9 cellular contexts compared by ENCODE assay signal in the genomic region with DNA sequence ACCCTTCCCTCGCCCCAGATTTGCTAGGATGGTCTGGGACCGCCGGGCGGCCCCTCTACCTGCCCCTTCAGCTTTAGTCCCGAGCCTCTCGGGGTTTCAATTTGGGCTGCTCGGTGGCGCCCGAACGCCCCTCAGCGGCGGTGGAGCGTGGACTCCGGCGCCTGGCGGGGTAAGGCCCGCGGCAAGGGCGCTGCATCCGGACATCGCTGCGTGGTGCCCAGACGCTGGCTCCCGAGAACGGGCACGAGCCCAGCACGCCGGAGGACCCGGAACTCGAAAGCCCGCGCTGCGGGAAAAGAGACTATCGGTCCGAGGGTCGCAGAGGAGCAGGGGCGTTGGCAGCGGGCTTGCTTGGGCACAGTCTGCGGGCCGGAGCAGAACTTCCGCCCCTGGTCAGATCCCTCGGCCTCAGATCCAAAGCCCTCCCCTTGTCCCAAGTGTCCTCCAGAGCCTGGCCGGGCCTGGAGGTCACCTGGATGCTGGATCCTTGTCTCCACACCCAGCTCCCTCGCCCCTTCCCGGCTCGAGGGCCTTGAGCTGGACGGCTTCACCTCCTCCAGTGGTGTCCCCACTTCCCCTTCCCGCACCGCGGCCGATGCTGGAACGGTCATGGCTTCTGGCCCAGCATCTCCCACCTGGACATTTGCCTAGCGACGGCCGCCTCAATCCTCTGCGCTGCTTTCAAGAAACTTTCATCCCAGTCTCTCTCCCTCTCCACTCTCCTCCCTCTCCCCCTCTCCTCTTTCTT. TPM values are rescaled to one million over a fixed set of nuclear protein-coding genes. Genes with fewer than 3 reads are reported as not detected.
DNase-seq lines count a peak whose midpoint lies in the region; ATAC-seq and TF ChIP-seq lines count a peak whose summit lies in the region.
"Had no signal": no experiment of that assay in that cellular context is flagged by ENCODE, and none has a peak within 500 bp of the region (broad histone marks: within the 10 kb centered on the region; RNA-seq: fewer than 3 reads in every experiment).

No MANE protein-coding gene starts in this region.

- no peak overlapping the region for H3K27ac ChIP-seq in CD4-positive, alpha-beta memory T cell (ENCODE audit: low read depth, low read length)
- no peak overlapping the region for H3K27ac ChIP-seq in A673 (ENCODE audit: low read depth, low read length, poor library complexity, severe bottlenecking)

- peak; percentile 23 for ATAC-seq in HG02981 (IDR thresholded peaks at IDR 0.05; ENCODE audit: unreplicated experiment)
- no peak for ATAC-seq in central memory CD8-positive, alpha-beta T cell (replicated peaks; ENCODE audit: extremely low read depth, poor library complexity, severe bottlenecking)
- no peak for ATAC-seq in GM21737 (IDR thresholded peaks at IDR 0.05; ENCODE audit: unreplicated experiment)
- ATAC-seq in HG03378 (IDR thresholded peaks at IDR 0.05; ENCODE audit: unreplicated experiment) = no peak
- ATAC-seq in GM21528 (IDR thresholded peaks at IDR 0.05; ENCODE audit: low FRiP score, unreplicated experiment) = no peak

- H3K4me1 ChIP-seq in CD4-positive, alpha-beta memory T cell (ENCODE audit: insufficient read depth, low read length) = peaks cover 48% of the 10 kb centered on the region
- H3K4me1 ChIP-seq in A673 (ENCODE audit: insufficient read depth, low read length, poor library complexity, severe bottlenecking) = peaks cover 7% of the 10 kb centered on the region

- intact Hi-C loops in CD4-positive, alpha-beta memory T cell (cut with micrococcal nuclease) = no loop called here
- intact Hi-C loops in A673 (cut with micrococcal nuclease; ENCODE audit: unreplicated experiment) = no loop called here

- peaks cover 9 to 30% of the 10 kb centered on the region in 2 donors for H3K36me3 Mint-ChIP-seq in CD4-positive, alpha-beta memory T cell
- H3K36me3 Mint-ChIP-seq in central memory CD8-positive, alpha-beta T cell (ENCODE audit: insufficient read depth) = peaks cover 14% of the 10 kb centered on the region

- no peaks in the 10 kb centered on the region for H3K36me3 ChIP-seq in CD4-positive, alpha-beta memory T cell (ENCODE audit: insufficient read depth, low read length)
- H3K36me3 ChIP-seq in A673 (ENCODE audit: insufficient read depth, low read length, poor library complexity, severe bottlenecking) = no peaks in the 10 kb centered on the region

- POLR2A ChIA-PET in CD4-positive, alpha-beta memory T cell (lab: Charles Lee; ENCODE audit: partially characterized antibody) = no interaction called here
- POLR2A ChIA-PET in A673 (lab: Charles Lee; ENCODE audit: low non-redundant PET) = no interaction called here

- H3K27ac Mint-ChIP-seq in CD4-positive, alpha-beta memory T cell = no peak overlapping the region
- H3K27ac Mint-ChIP-seq in central memory CD8-positive, alpha-beta T cell (ENCODE audit: low read depth) = no peak overlapping the region

- H3K9me3 ChIP-seq in CD4-positive, alpha-beta memory T cell (ENCODE audit: control insufficient read depth in 1 of 2, low read length in 2 of 2) = no peaks in the 10 kb centered on the region
- H3K9me3 ChIP-seq in A673 (ENCODE audit: low read depth, low read length, poor library complexity, severe bottlenecking) = no peaks in the 10 kb centered on the region

- TF ChIP-seq CTCF in A673 (conservative IDR thresholded peaks at IDR 0.05; ENCODE audit: low read depth, low read length) = no peak

- H3K4me3 ChIP-seq in CD4-positive, alpha-beta memory T cell (ENCODE audit: low read length in 2 of 2) = no peak overlapping the region
- H3K4me3 ChIP-seq in A673 (ENCODE audit: low read depth, low read length, poor library complexity, severe bottlenecking) = no peak overlapping the region

- peaks cover 0 to 12% (median under 1%) of the 10 kb centered on the region in 8 donors for H3K9me3 Mint-ChIP-seq in CD4-positive, alpha-beta memory T cell
- no peaks in the 10 kb centered on the region for H3K9me3 Mint-ChIP-seq in central memory CD8-positive, alpha-beta T cell

- peaks cover 20 to 47% (median 39%) of the 10 kb centered on the region in 4 donors for H3K4me1 Mint-ChIP-seq in CD4-positive, alpha-beta memory T cell
- peaks cover 27% of the 10 kb centered on the region for H3K4me1 Mint-ChIP-seq in central memory CD8-positive, alpha-beta T cell

- DNase-seq in CD4-positive, alpha-beta memory T cell = no peak
- no peak for DNase-seq in central memory CD8-positive, alpha-beta T cell (ENCODE audit: low spot score in 2 of 2)
- DNase-seq in midbrain (lab: John Stamatoyannopoulos, UW) = peak; percentile 42
- DNase-seq in A673 (ENCODE audit: low spot score) = no peak

- peaks cover 12% of the 10 kb centered on the region for H3K27me3 ChIP-seq in CD4-positive, alpha-beta memory T cell (ENCODE audit: insufficient read depth, low read length)
- peaks cover 9% of the 10 kb centered on the region for H3K27me3 ChIP-seq in A673 (replicated peaks; ENCODE audit: insufficient read depth, low read depth, low read length, poor library complexity)

- peaks cover 49 to 52% of the 10 kb centered on the region in 2 donors for H3K27me3 Mint-ChIP-seq in CD4-positive, alpha-beta memory T cell
- H3K27me3 Mint-ChIP-seq in central memory CD8-positive, alpha-beta T cell = peaks cover 87% of the 10 kb centered on the region

- BruUV-seq in A673 (replicated peaks; lab: Mats Ljungman, UMichigan) = no TSS peak

- H3K4me3 Mint-ChIP-seq in CD4-positive, alpha-beta memory T cell = peak overlapping the region; percentile 54 to 85 (median 72)
- peak overlapping the region; percentile 94 for H3K4me3 Mint-ChIP-seq in central memory CD8-positive, alpha-beta T cell

- CTCF ChIA-PET in CD4-positive, alpha-beta memory T cell (lab: Charles Lee; ENCODE audit: partially characterized antibody) = no interaction called here
- CTCF ChIA-PET in A673 (lab: Charles Lee) = no interaction called here

RNA-seq across cellular contexts. Expression of a gene that starts 2.9 kb away (rescaled TPM):
- total RNA-seq in CD4-positive, alpha-beta memory T cell = not detected
- polyA plus RNA-seq in CD4-positive, alpha-beta memory T cell = not detected
- 1.1 and 2.1 TPM in 2 replicates for total RNA-seq in A673 (2021)
- total RNA-seq: kidney epithelial cell had no signal
